Comparison of ENCODE assay signal across 2 cellular contexts in genomic region chr19:44738603-44739585, GRCh38.
TF ChIP-seq lines count a peak whose summit lies in the region.

No MANE protein-coding gene starts in this region.

TF ChIP-seq in IMR-90, 13 proteins besides CTCF, POLR2A, EP300 and RAD21:
- TF ChIP-seq RFX5 (IDR thresholded peaks at IDR 0.05; ENCODE audit: low read depth, low read length): no peak
- peak; percentile 40; the same call in 1 of the 2 replicates for TF ChIP-seq NFE2L2 (IDR thresholded peaks at IDR 0.05; ENCODE audit: low read depth, low read length)
TF ChIP-seq in IMR-90: peak in this region for 1.

TF ChIP-seq in H1, 55 proteins besides CTCF, POLR2A, EP300 and RAD21:
- no peak for TF ChIP-seq TAF7 (optimal IDR thresholded peaks at IDR 0.05; ENCODE audit: borderline replicate concordance, low read depth, low read length)
- no peak for TF ChIP-seq TAF1 (IDR thresholded peaks at IDR 0.05; ENCODE audit: low read depth, low read length)
- no peak for TF ChIP-seq RXRA (IDR thresholded peaks at IDR 0.05; ENCODE audit: insufficient read depth, low read depth, low read length)
- no peak for TF ChIP-seq CBX5 (IDR thresholded peaks at IDR 0.05; ENCODE audit: low read depth, low read length)
- no peak for TF ChIP-seq TCF12 (IDR thresholded peaks at IDR 0.05; ENCODE audit: low read depth, low read length)
- no peak for TF ChIP-seq RNF2 (IDR thresholded peaks at IDR 0.05; ENCODE audit: borderline replicate concordance, low read depth, low read length, missing control alignments, poor library complexity, severe bottlenecking)
- no peak for TF ChIP-seq SP1 (IDR thresholded peaks at IDR 0.05; ENCODE audit: low read depth, low read length)
- TF ChIP-seq SUZ12 (IDR thresholded peaks at IDR 0.05; ENCODE audit: low read length): no peak
- TF ChIP-seq KDM5A (IDR thresholded peaks at IDR 0.05; ENCODE audit: low read length): no peak
- no peak for TF ChIP-seq BCL11A (IDR thresholded peaks at IDR 0.05; ENCODE audit: low read depth in 2 of 2, low read length in 2 of 2)
- TF ChIP-seq KDM4A (IDR thresholded peaks at IDR 0.05; ENCODE audit: low read depth, low read length, severe bottlenecking): no peak
- TF ChIP-seq EZH2 (IDR thresholded peaks at IDR 0.05; ENCODE audit: low read depth, low read length, severe bottlenecking): no peak
- no peak for TF ChIP-seq SIRT6 (IDR thresholded peaks at IDR 0.05; ENCODE audit: low read length)
- TF ChIP-seq BACH1 (IDR thresholded peaks at IDR 0.05; ENCODE audit: low read length): no peak
- TF ChIP-seq JUND (IDR thresholded peaks at IDR 0.05; ENCODE audit: low read length): no peak
- no peak for TF ChIP-seq ZNF274 (IDR thresholded peaks at IDR 0.05; ENCODE audit: borderline replicate concordance, extremely low read depth, low read length)
